In the genomic region with DNA sequence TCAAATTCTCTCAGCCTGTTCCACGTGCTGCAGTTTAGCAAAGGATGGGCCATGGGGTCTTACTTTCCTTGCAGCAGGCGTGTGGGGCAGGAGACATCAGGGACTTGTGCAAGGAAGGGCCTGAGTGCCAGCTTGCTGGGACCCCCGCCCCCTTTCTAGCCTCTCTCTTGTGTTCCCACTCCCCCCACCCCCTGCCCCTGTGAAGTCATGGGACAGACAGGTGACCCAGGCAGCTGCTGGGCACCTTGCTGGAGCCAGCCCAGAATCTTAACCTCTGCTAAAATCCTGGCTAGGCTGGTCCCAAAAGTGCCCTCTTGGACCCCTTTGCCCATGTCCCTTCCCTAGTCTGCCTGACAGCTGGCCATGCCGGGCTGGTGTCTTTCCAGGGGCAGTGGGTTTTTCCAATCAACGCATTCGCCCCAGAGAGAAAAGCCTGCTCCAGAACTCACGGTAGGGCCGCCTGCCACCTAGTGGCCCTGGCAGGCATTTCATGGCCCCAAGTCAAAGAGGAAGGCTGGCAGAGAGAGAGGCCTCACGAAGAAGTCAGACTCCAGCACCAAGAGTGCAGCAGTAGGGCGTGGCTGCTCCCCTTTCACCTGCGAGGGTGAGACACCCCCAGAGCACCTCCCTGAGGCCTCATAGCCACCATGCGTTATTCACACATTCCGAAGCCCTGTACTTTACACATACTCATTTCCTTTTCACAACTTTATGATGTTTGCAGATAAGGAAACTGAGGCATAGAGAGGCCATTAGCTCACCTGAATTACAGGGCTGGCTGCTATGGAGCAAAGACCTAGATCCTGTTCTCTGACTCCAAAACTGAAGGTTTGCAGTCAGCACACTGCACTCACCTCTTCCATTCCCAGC, we compare ENCODE assay signal across 7 cellular contexts.
DNase-seq lines count a peak whose midpoint lies in the region; ATAC-seq and TF ChIP-seq lines count a peak whose summit lies in the region.

No MANE protein-coding gene starts in this region.

- peaks cover 3 to 9% (median 8%) of the 10 kb centered on the region in 3 donors for H3K27me3 Mint-ChIP-seq in immature natural killer cell (ENCODE audit: low read depth in 3 of 3)

- peak overlapping the region in 2 of 5 donors; percentile 27 to 63 for H3K4me3 Mint-ChIP-seq in immature natural killer cell

- peaks cover 10 to 47% (median 18%) of the 10 kb centered on the region in 3 donors for H3K36me3 Mint-ChIP-seq in immature natural killer cell

- peak overlapping the region; percentile 88 to 96 (median 92) for H3K27ac Mint-ChIP-seq in immature natural killer cell

- DNase-seq in NCI-H2107 treated with DMSO at 0.1 percent for 48 hours (lab: John Stamatoyannopoulos, UW; ENCODE audit: unreplicated experiment), result peak; percentile 53
- DNase-seq in brain microvascular endothelial cell, result peak; percentile 59
- DNase-seq in immature natural killer cell, result peak; percentile 70 to 77 (median 75)
- DNase-seq in stimulated activated CD4-positive, alpha-beta T cell treated with anti-CD3 and anti-CD28 coated beads, Interleukin-1b, Interleukin-23, amount 100 ng/mL, for 24 hours (ENCODE audit: low read depth in 4 of 4, low spot score in 1 of 4), result peak; percentile 33 to 63 (median 53)

- no peaks in the 10 kb centered on the region for H3K9me3 Mint-ChIP-seq in immature natural killer cell

- no peak overlapping the region for H3K4me3 ChIP-seq in WI38 (ENCODE audit: low read depth, low read length)
- no peak overlapping the region for H3K4me3 ChIP-seq in brain microvascular endothelial cell (ENCODE audit: low read depth, low read length)

- ATAC-seq in GM18502 (IDR thresholded peaks at IDR 0.05; ENCODE audit: poor library complexity, unreplicated experiment) (peak; percentile 37), GM21447 (IDR thresholded peaks at IDR 0.05; ENCODE audit: unreplicated experiment) (no peak)

- H3K4me1 Mint-ChIP-seq in immature natural killer cell, result peaks cover 53 to 57% of the 10 kb centered on the region in 2 donors

- no peak overlapping the region for H3K27ac ChIP-seq in brain microvascular endothelial cell

- H3K27me3 ChIP-seq in brain microvascular endothelial cell (replicated peaks), result no peaks in the 10 kb centered on the region

- peaks cover 8% of the 10 kb centered on the region for H3K36me3 ChIP-seq in brain microvascular endothelial cell (replicated peaks)

- in situ Hi-C loops in brain microvascular endothelial cell (cut with HindIII; ENCODE audit: low pct_ligation_motif_present, low sequenced_read_pairs), result no loop called here

- TF ChIP-seq CTCF in WI38 (IDR thresholded peaks at IDR 0.05; ENCODE audit: low read depth, low read length), result peak; percentile 94
- TF ChIP-seq CTCF in brain microvascular endothelial cell (IDR thresholded peaks at IDR 0.05; ENCODE audit: low read depth, low read length, missing control alignments), result peak; percentile 95
